8 cellular contexts compared by ENCODE assay signal in genomic region chr14:61034416-61035100, GRCh38. TPM values are rescaled to one million over a fixed set of nuclear protein-coding genes. Genes with fewer than 3 reads are reported as not detected.
DNase-seq lines count a peak whose midpoint lies in the region; ATAC-seq and TF ChIP-seq lines count a peak whose summit lies in the region.

No MANE protein-coding gene starts in this region.

- H3K4me3 Mint-ChIP-seq in Calu3 (ENCODE audit: low read depth, unreplicated experiment): no peak overlapping the region

- H3K36me3 Mint-ChIP-seq in Calu3 (ENCODE audit: insufficient read depth, unreplicated experiment): no peaks in the 10 kb centered on the region

- no peak overlapping the region for H3K27ac Mint-ChIP-seq in Calu3 (ENCODE audit: unreplicated experiment)

- H3K79me2 ChIP-seq in OCI-LY1 (ENCODE audit: insufficient read depth, low read length): no peaks in the 10 kb centered on the region

- no peaks in the 10 kb centered on the region for H3K9me3 ChIP-seq in OCI-LY1 (ENCODE audit: low read length)

- ATAC-seq in GM19351 (IDR thresholded peaks at IDR 0.05; ENCODE audit: unreplicated experiment) (peak; percentile 91), HG03159 (IDR thresholded peaks at IDR 0.05; ENCODE audit: unreplicated experiment) (peak; percentile 92)

- peaks cover 85% of the 10 kb centered on the region for H3K4me1 ChIP-seq in OCI-LY1 (ENCODE audit: insufficient read depth, low read length, severe bottlenecking)

- peak; percentile 40 for DNase-seq in Calu3
- no peak for DNase-seq in central memory CD4-positive, alpha-beta T cell
- DNase-seq in SW480 (ENCODE audit: low spot score): no peak
- no peak for DNase-seq in stimulated activated CD4-positive, alpha-beta T cell treated with anti-CD3 and anti-CD28 coated beads, Interleukin-4, amount 100 ng/mL, for 4 hours
- no peak for DNase-seq in activated gamma-delta T cell treated with Interleukin-2 at 50 U/mL for 16 hours

- H3K27me3 Mint-ChIP-seq in Calu3 (ENCODE audit: unreplicated experiment): no peaks in the 10 kb centered on the region

- H3K36me3 ChIP-seq in OCI-LY1 (ENCODE audit: insufficient read depth, low read length): no peaks in the 10 kb centered on the region

- H3K4me2 ChIP-seq in OCI-LY1 (ENCODE audit: low read length): peak overlapping the region; percentile 61

- H3K9me3 Mint-ChIP-seq in Calu3 (ENCODE audit: low read depth, unreplicated experiment): no peaks in the 10 kb centered on the region

- no peak overlapping the region for H2AFZ ChIP-seq in OCI-LY1 (ENCODE audit: low read length)

- H3F3A ChIP-seq in OCI-LY1 (ENCODE audit: insufficient read depth, low read length): no peaks in the 10 kb centered on the region

- intact Hi-C loops in Calu3 (cut with micrococcal nuclease; ENCODE audit: unreplicated experiment): no loop called here

- peak overlapping the region; percentile 88 for H3K27ac ChIP-seq in OCI-LY1 (ENCODE audit: low read depth, low read length, poor library complexity, severe bottlenecking)

- peak overlapping the region; percentile 59 for H3K9ac ChIP-seq in OCI-LY1 (ENCODE audit: low read length)

- no peak for TF ChIP-seq CTCF in Calu3 (IDR thresholded peaks at IDR 0.05; ENCODE audit: unreplicated experiment)
- no peak for TF ChIP-seq CTCF in OCI-LY1 (IDR thresholded peaks at IDR 0.05; ENCODE audit: low read length)

- no TSS peak for BruUV-seq in Calu3 (replicated peaks; lab: Mats Ljungman, UMichigan)

- H3K9me2 ChIP-seq in OCI-LY1 (ENCODE audit: low read depth, low read length): no peaks in the 10 kb centered on the region

- peak overlapping the region; percentile 11 for H3K4me3 ChIP-seq in OCI-LY1 (ENCODE audit: low read depth, low read length, poor library complexity, severe bottlenecking)

- H3K4me1 Mint-ChIP-seq in Calu3 (ENCODE audit: low read depth, unreplicated experiment): peaks cover 9% of the 10 kb centered on the region

- CTCF ChIA-PET in Calu3 (lab: Charles Lee): interaction anchor here (0.6 to 0.9 kb wide), 3 partner anchors 15 to 155 kb away, joined by 3 read pairs; no protein-coding TSS in a partner anchor

- no peaks in the 10 kb centered on the region for H4K20me1 ChIP-seq in OCI-LY1 (ENCODE audit: insufficient read depth, low read length)

- no peaks in the 10 kb centered on the region for H3K27me3 ChIP-seq in OCI-LY1 (ENCODE audit: insufficient read depth, low read length)

RNA-seq across cellular contexts. Expression of gene SLC38A6, which starts 53.5 kb away (rescaled TPM):
- total RNA-seq in Calu3 (2022): 9.9 and 13.4 TPM in 2 replicates

RNA-seq across cellular contexts. Expression of gene TRMT5, which starts 53.7 kb away (rescaled TPM):
- 20.3 and 22.8 TPM in 2 replicates for total RNA-seq in Calu3 (2022)
